Comparison of ENCODE assay signal across 8 cellular contexts in genomic region chr5:175658299-175659145, GRCh38.
A peak's percentile ranks its signal among the peaks of the same experiment; 100 is the strongest.
DNase-seq lines count a peak whose midpoint lies in the region; ATAC-seq lines count a peak whose summit lies in the region.

No MANE protein-coding gene starts in this region.

- DNase-seq in NOMO-1 treated with DMSO at 0.1 percent for 48 hours (lab: John Stamatoyannopoulos, UW; ENCODE audit: unreplicated experiment), result peak; percentile 14
- peak; percentile 57 for DNase-seq in left kidney (ENCODE audit: low read depth, low spot score)
- DNase-seq in NCI-H1930 (lab: John Stamatoyannopoulos, UW), result no peak
- no peak for DNase-seq in NCI-H1048 (lab: John Stamatoyannopoulos, UW)

- H3K27me3 Mint-ChIP-seq in activated naive CD8-positive, alpha-beta T cell, result no peaks in the 10 kb centered on the region
- H3K27me3 Mint-ChIP-seq in stimulated activated naive CD8-positive, alpha-beta T cell treated with anti-CD3 and anti-CD28 coated beads, Interleukin-15, Interleukin-2, amounts not matched to agents 100 ng/mL and 50 ng/mL, for 24 hours, result no peaks in the 10 kb centered on the region

- ATAC-seq in HG02870 (IDR thresholded peaks at IDR 0.05; ENCODE audit: unreplicated experiment), result no peak
- no peak for ATAC-seq in HG03520 (IDR thresholded peaks at IDR 0.05; ENCODE audit: unreplicated experiment)

- H3K4me1 Mint-ChIP-seq in activated naive CD8-positive, alpha-beta T cell (ENCODE audit: low read depth), result peaks cover 85% of the 10 kb centered on the region
- H3K4me1 Mint-ChIP-seq in stimulated activated naive CD8-positive, alpha-beta T cell treated with anti-CD3 and anti-CD28 coated beads, Interleukin-15, Interleukin-2, amounts not matched to agents 100 ng/mL and 50 ng/mL, for 24 hours (ENCODE audit: low read depth), result peaks cover 87% of the 10 kb centered on the region

- peaks cover 19% of the 10 kb centered on the region for H3K36me3 Mint-ChIP-seq in activated naive CD8-positive, alpha-beta T cell
- peaks cover 34% of the 10 kb centered on the region for H3K36me3 Mint-ChIP-seq in stimulated activated naive CD8-positive, alpha-beta T cell treated with anti-CD3 and anti-CD28 coated beads, Interleukin-15, Interleukin-2, amounts not matched to agents 100 ng/mL and 50 ng/mL, for 24 hours (ENCODE audit: low read depth)

- peak overlapping the region; percentile 92 for H3K27ac Mint-ChIP-seq in activated naive CD8-positive, alpha-beta T cell
- H3K27ac Mint-ChIP-seq in stimulated activated naive CD8-positive, alpha-beta T cell treated with anti-CD3 and anti-CD28 coated beads, Interleukin-15, Interleukin-2, amounts not matched to agents 100 ng/mL and 50 ng/mL, for 24 hours, result peak overlapping the region; percentile 80

- no peaks in the 10 kb centered on the region for H3K9me3 Mint-ChIP-seq in activated naive CD8-positive, alpha-beta T cell (ENCODE audit: low read depth)
- no peaks in the 10 kb centered on the region for H3K9me3 Mint-ChIP-seq in stimulated activated naive CD8-positive, alpha-beta T cell treated with anti-CD3 and anti-CD28 coated beads, Interleukin-15, Interleukin-2, amounts not matched to agents 100 ng/mL and 50 ng/mL, for 24 hours

- peak overlapping the region; percentile 97 for H3K4me3 Mint-ChIP-seq in activated naive CD8-positive, alpha-beta T cell
- H3K4me3 Mint-ChIP-seq in stimulated activated naive CD8-positive, alpha-beta T cell treated with anti-CD3 and anti-CD28 coated beads, Interleukin-15, Interleukin-2, amounts not matched to agents 100 ng/mL and 50 ng/mL, for 24 hours, result peak overlapping the region; percentile 91

Comparison
In these comparisons a context has a peak if more than half of its experiments do, and no peak if none do; other contexts are left out.
1. DNase-seq: peak in NOMO-1 treated with DMSO at 0.1 percent for 48 hours (single experiment) and left kidney (single experiment); none in NCI-H1930 (0 of 2) and NCI-H1048 (single experiment).